In the genomic region with DNA sequence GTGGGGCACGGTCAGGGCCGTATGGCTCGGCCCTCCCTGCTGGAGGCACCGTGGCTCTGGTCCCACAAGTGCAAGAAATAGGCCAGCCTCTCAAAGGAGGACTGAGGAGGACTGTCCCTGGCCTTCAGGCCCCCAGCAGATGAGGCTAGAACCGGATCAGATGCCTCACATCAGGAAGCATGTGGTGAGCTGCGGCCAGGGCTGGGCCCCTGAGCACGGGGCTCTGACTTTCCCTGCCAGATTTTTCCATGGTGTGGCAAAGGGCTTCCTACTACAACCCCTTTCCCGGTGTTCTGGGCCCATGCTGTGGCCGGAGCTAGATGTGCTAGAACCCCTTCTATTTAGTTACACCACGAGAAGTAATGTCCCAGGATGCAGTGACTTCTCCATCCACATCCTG, we compare ENCODE assay signal across 14 cellular contexts.
DNase-seq lines count a peak whose midpoint lies in the region; TF ChIP-seq lines count a peak whose summit lies in the region.
"Had no signal": no experiment of that assay in that cellular context is flagged by ENCODE, and none has a peak within 500 bp of the region (broad histone marks: within the 10 kb centered on the region; RNA-seq: fewer than 3 reads in every experiment).

No MANE protein-coding gene starts in this region.

- no peak overlapping the region for H3K4me3 Mint-ChIP-seq in activated naive CD4-positive, alpha-beta T cell treated with anti-CD3 and anti-CD28 coated beads, Interleukin-2, amount 10 ng/mL, durations not matched to agents 7 days and 5 days
- H3K4me3 Mint-ChIP-seq in activated naive CD4-positive, alpha-beta T cell treated with anti-CD3 and anti-CD28 coated beads for 36 hours, result no peak overlapping the region
- no peak overlapping the region for H3K4me3 Mint-ChIP-seq in osteocyte (ENCODE audit: unreplicated experiment)
- no peak overlapping the region for H3K4me3 Mint-ChIP-seq in nephron progenitor cell

- H3K27ac ChIP-seq in coronary artery, result no peak overlapping the region

- H3K27me3 Mint-ChIP-seq in activated naive CD4-positive, alpha-beta T cell treated with anti-CD3 and anti-CD28 coated beads, Interleukin-2, amount 10 ng/mL, durations not matched to agents 7 days and 5 days, result no peaks in the 10 kb centered on the region
- H3K27me3 Mint-ChIP-seq in activated naive CD4-positive, alpha-beta T cell treated with anti-CD3 and anti-CD28 coated beads for 36 hours (ENCODE audit: low read depth), result no peaks in the 10 kb centered on the region
- H3K27me3 Mint-ChIP-seq in osteocyte (ENCODE audit: unreplicated experiment) (no peaks in the 10 kb centered on the region), nephron progenitor cell (ENCODE audit: low read depth, poor library complexity) (peaks cover 17% of the 10 kb centered on the region)

- H3K4me1 Mint-ChIP-seq in activated naive CD4-positive, alpha-beta T cell treated with anti-CD3 and anti-CD28 coated beads, Interleukin-2, amount 10 ng/mL, durations not matched to agents 7 days and 5 days, result no peaks in the 10 kb centered on the region
- H3K4me1 Mint-ChIP-seq in activated naive CD4-positive, alpha-beta T cell treated with anti-CD3 and anti-CD28 coated beads for 36 hours (ENCODE audit: low read depth), result no peaks in the 10 kb centered on the region
- H3K4me1 Mint-ChIP-seq in osteocyte (ENCODE audit: unreplicated experiment) (no peaks in the 10 kb centered on the region), nephron progenitor cell (peaks cover 17% of the 10 kb centered on the region)

- no peak for TF ChIP-seq CTCF in coronary artery (IDR thresholded peaks at IDR 0.05)
- no peak for TF ChIP-seq CTCF in osteocyte (IDR thresholded peaks at IDR 0.05)
- TF ChIP-seq CTCF in nephron progenitor cell (IDR thresholded peaks at IDR 0.05), result no peak

- no peak overlapping the region for H3K27ac Mint-ChIP-seq in activated naive CD4-positive, alpha-beta T cell treated with anti-CD3 and anti-CD28 coated beads, Interleukin-2, amount 10 ng/mL, durations not matched to agents 7 days and 5 days
- H3K27ac Mint-ChIP-seq in activated naive CD4-positive, alpha-beta T cell treated with anti-CD3 and anti-CD28 coated beads for 36 hours, result no peak overlapping the region
- no peak overlapping the region for H3K27ac Mint-ChIP-seq in osteocyte (ENCODE audit: unreplicated experiment)
- H3K27ac Mint-ChIP-seq in nephron progenitor cell, result no peak overlapping the region

- CTCF ChIA-PET in activated naive CD4-positive, alpha-beta T cell treated with anti-CD3 and anti-CD28 coated beads, Interleukin-2, amount 10 ng/mL, durations not matched to agents 7 days and 5 days (lab: Charles Lee), result no interaction called here
- CTCF ChIA-PET in activated naive CD4-positive, alpha-beta T cell treated with anti-CD3 and anti-CD28 coated beads for 36 hours (lab: Charles Lee), result no interaction called here

- H3K9me3 Mint-ChIP-seq in activated naive CD4-positive, alpha-beta T cell treated with anti-CD3 and anti-CD28 coated beads, Interleukin-2, amount 10 ng/mL, durations not matched to agents 7 days and 5 days, result no peaks in the 10 kb centered on the region
- H3K9me3 Mint-ChIP-seq in activated naive CD4-positive, alpha-beta T cell treated with anti-CD3 and anti-CD28 coated beads for 36 hours, result no peaks in the 10 kb centered on the region
- peaks cover 42% of the 10 kb centered on the region for H3K9me3 Mint-ChIP-seq in osteocyte (ENCODE audit: unreplicated experiment)
- H3K9me3 Mint-ChIP-seq in nephron progenitor cell, result no peaks in the 10 kb centered on the region

- intact Hi-C loops in activated naive CD4-positive, alpha-beta T cell treated with anti-CD3 and anti-CD28 coated beads for 36 hours (cut with micrococcal nuclease), result no loop called here

- H3K4me3 ChIP-seq in coronary artery, result no peak overlapping the region

- no peaks in the 10 kb centered on the region for H3K36me3 Mint-ChIP-seq in activated naive CD4-positive, alpha-beta T cell treated with anti-CD3 and anti-CD28 coated beads, Interleukin-2, amount 10 ng/mL, durations not matched to agents 7 days and 5 days
- no peaks in the 10 kb centered on the region for H3K36me3 Mint-ChIP-seq in activated naive CD4-positive, alpha-beta T cell treated with anti-CD3 and anti-CD28 coated beads for 36 hours (ENCODE audit: low read depth)
- no peaks in the 10 kb centered on the region for H3K36me3 Mint-ChIP-seq in osteocyte (ENCODE audit: unreplicated experiment)
- H3K36me3 Mint-ChIP-seq in nephron progenitor cell (ENCODE audit: low read depth), result no peaks in the 10 kb centered on the region

- DNase-seq in activated naive CD4-positive, alpha-beta T cell treated with anti-CD3 and anti-CD28 coated beads, Interleukin-2, amount 10 ng/mL, durations not matched to agents 7 days and 5 days, result peak; percentile 5
- no peak for DNase-seq in activated naive CD4-positive, alpha-beta T cell treated with anti-CD3 and anti-CD28 coated beads for 36 hours
- DNase-seq in coronary artery (ENCODE audit: low spot score) (peak; percentile 24), osteocyte (ENCODE audit: extremely low spot score, unreplicated experiment) (peak; percentile 74), ureter (ENCODE audit: low spot score) (peak; percentile 36), DMS153 treated with DMSO at 0.1 percent for 48 hours (lab: John Stamatoyannopoulos, UW; ENCODE audit: unreplicated experiment) (no peak), nephron progenitor cell (no peak)
- DNase-seq: Karpas-422, MV-4-11, NCI-H1105 treated with DMSO at 0.1 percent for 48 hours, NCI-H2171 treated with DMSO at 0.1 percent for 48 hours, NCI-H524 treated with DMSO at 0.1 percent for 48 hours, NCI-H82, Right ventricle myocardium superior had no signal

Comparison
In these comparisons a context has a peak if more than half of its experiments do, and no peak if none do; other contexts are left out.
1. DNase-seq: peak in activated naive CD4-positive, alpha-beta T cell treated with anti-CD3 and anti-CD28 coated beads, Interleukin-2, amount 10 ng/mL, durations not matched to agents 7 days and 5 days (single experiment), coronary artery (single experiment), osteocyte (single experiment) and ureter (single experiment); none in activated naive CD4-positive, alpha-beta T cell treated with anti-CD3 and anti-CD28 coated beads for 36 hours (single experiment), DMS153 treated with DMSO at 0.1 percent for 48 hours (single experiment) and nephron progenitor cell (single experiment).